In genomic region chr7:138739859-138740258, GRCh38 we compare ENCODE assay signal across 31 cellular contexts. TPM values are rescaled to one million over a fixed set of nuclear protein-coding genes. Genes with fewer than 3 reads are reported as not detected.
"Had no signal": no experiment of that assay in that cellular context is flagged by ENCODE, and none has a peak within 500 bp of the region (broad histone marks: within the 10 kb centered on the region; RNA-seq: fewer than 3 reads in every experiment).

No MANE protein-coding gene starts in this region.

- H3K9me3 ChIP-seq: left lung, lower lobe of right lung, neutrophil, prostate gland, sigmoid colon, suprapubic skin, thoracic aorta, tibial artery, uterus had no signal

- H3K9ac ChIP-seq: neural progenitor cell had no signal

- FAIRE-seq: keratinocyte, small intestine had no signal

- H3K4me1 ChIP-seq: lower lobe of right lung, neural progenitor cell, prostate gland, sigmoid colon, suprapubic skin, tibial artery, uterus had no signal

- H3K27ac ChIP-seq: left lung, lower lobe of right lung, neural progenitor cell, neutrophil, prostate gland, sigmoid colon, spleen, suprapubic skin, thoracic aorta, tibial artery, uterus had no signal

- H2AFZ ChIP-seq: neural progenitor cell had no signal

- H3K36me3 ChIP-seq: left lung, lower lobe of right lung, neural progenitor cell, neutrophil, prostate gland, sigmoid colon, spleen, suprapubic skin, thoracic aorta, tibial artery, uterus had no signal

- H3K4me3 ChIP-seq: left lung, lower lobe of right lung, neural progenitor cell, prostate gland, sigmoid colon, spleen, suprapubic skin, thoracic aorta, tibial artery, uterus had no signal

- DNase-seq: hippocampal formation; left colon; left lung; lower lobe of right lung; mesendoderm; naive B cell; natural killer cell; nephron progenitor cell; occipital lobe; retina; right cardiac atrium; sigmoid colon; small intestine; spleen; stimulated activated CD4-positive, alpha-beta T cell treated with anti-CD3 and anti-CD28 coated beads, Interleukin-4, amount 100 ng/mL, for 24 hours; stimulated activated naive CD4-positive, alpha-beta T cell; tibial artery; uterus had no signal

- H3K4me2 ChIP-seq: neural progenitor cell had no signal

- H3K27me3 ChIP-seq: left lung, neural progenitor cell, neutrophil, sigmoid colon, spleen, suprapubic skin, tibial artery, uterus had no signal

- ATAC-seq: left colon; left lung; lower lobe of right lung; natural killer cell; right cardiac atrium; stimulated activated effector memory CD8-positive, alpha-beta T cell treated with anti-CD3 and anti-CD28 coated beads, Interleukin-12 subunit alpha, Interleukin-12 subunit beta, amount 100 ng/mL, for 72 hours had no signal

RNA-seq across cellular contexts. Expression of gene SVOPL, which starts 38.7 kb away (rescaled TPM):
- total RNA-seq: natural killer cell, osteocyte, right cardiac atrium, sigmoid colon, subcutaneous adipose tissue had no signal
- polyA plus RNA-seq: keratinocyte, liver, right cardiac atrium had no signal

RNA-seq across cellular contexts. Expression of gene TMEM213, which starts 57.9 kb away (rescaled TPM):
- total RNA-seq: left colon, liver, mesothelial cell of epicardium, mononuclear cell, natural killer cell, occipital lobe, osteocyte, right cardiac atrium, sigmoid colon, spleen, subcutaneous adipose tissue, thoracic aorta, ureter had no signal
- polyA plus RNA-seq: keratinocyte, liver, right cardiac atrium had no signal

RNA-seq across cellular contexts. Expression of gene ATP6V0A4, which starts 58.1 kb away (rescaled TPM):
- total RNA-seq: left colon, liver, mononuclear cell, natural killer cell, right cardiac atrium, sigmoid colon, spleen, subcutaneous adipose tissue, thoracic aorta, uterus had no signal
- polyA plus RNA-seq: liver, right cardiac atrium, sigmoid colon, small intestine, spleen had no signal
